10 cellular contexts compared by ENCODE assay signal in the genomic region with DNA sequence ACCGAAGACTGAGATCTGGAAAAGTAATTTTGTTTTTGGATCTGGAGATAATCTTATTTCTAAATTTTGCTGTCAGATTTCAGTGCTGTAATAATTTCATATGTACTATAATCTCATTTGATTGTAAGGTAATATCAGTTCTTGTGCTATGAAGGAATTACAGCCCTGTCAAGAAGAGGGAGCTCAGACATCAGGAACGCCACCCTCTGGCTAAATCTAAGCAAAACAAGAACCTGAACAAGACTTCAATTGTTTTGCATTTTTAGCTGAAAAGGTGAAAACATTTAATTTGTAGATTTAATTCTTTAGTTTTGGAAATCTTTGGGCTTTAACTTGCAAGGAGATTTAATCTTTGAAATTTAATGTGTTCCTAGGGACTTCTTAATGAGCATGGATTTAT.
DNase-seq lines count a peak whose midpoint lies in the region; ATAC-seq lines count a peak whose summit lies in the region.
"Had no signal": no experiment of that assay in that cellular context is flagged by ENCODE, and none has a peak within 500 bp of the region (broad histone marks: within the 10 kb centered on the region; RNA-seq: fewer than 3 reads in every experiment).

No MANE protein-coding gene starts in this region.

- DNase-seq in H4 (ENCODE audit: low spot score) (peak; percentile 22), NCI-H2227 (lab: John Stamatoyannopoulos, UW; ENCODE audit: unreplicated experiment) (peak; percentile 11), dermis microvascular lymphatic vessel endothelial cell (ENCODE audit: low read depth in 2 of 2) (peak; percentile 60 to 79), pons (ENCODE audit: low spot score) (peak; percentile 52)
- DNase-seq in activated effector memory CD4-positive, alpha-beta T cell treated with anti-CD3 and anti-CD28 coated beads, Interleukin-2, amount 50 U/mL, for 16 hours: no peak
- no peak for DNase-seq in stimulated activated naive B cell treated with anti-CD40 and anti-IgM and Interleukin-4, amounts not matched to agents 10 μg/mL and 1 μg/mL and 100 μg/mL, for 72 hours
- DNase-seq: activated CD4-positive, alpha-beta T cell treated with anti-CD3 and anti-CD28 coated beads, Interleukin-2, amount 10 ng/mL, durations not matched to agents 24 days and 14 days; IMR-90; uterus had no signal

- no peak overlapping the region for H3K27ac Mint-ChIP-seq in stimulated activated naive B cell treated with anti-CD40 and anti-IgM and Interleukin-4, amounts not matched to agents 10 μg/mL and 1 μg/mL and 100 μg/mL, for 72 hours
- H3K27ac Mint-ChIP-seq: activated CD4-positive, alpha-beta T cell treated with anti-CD3 and anti-CD28 coated beads, Interleukin-2, amount 10 ng/mL, durations not matched to agents 24 days and 14 days had no signal

- no peaks in the 10 kb centered on the region for H3K27me3 Mint-ChIP-seq in stimulated activated naive B cell treated with anti-CD40 and anti-IgM and Interleukin-4, amounts not matched to agents 10 μg/mL and 1 μg/mL and 100 μg/mL, for 72 hours
- H3K27me3 Mint-ChIP-seq: activated CD4-positive, alpha-beta T cell treated with anti-CD3 and anti-CD28 coated beads, Interleukin-2, amount 10 ng/mL, durations not matched to agents 24 days and 14 days had no signal

- ATAC-seq in GM18861 (IDR thresholded peaks at IDR 0.05; ENCODE audit: unreplicated experiment): no peak
- no peak for ATAC-seq in stimulated activated naive B cell treated with anti-CD40 and anti-IgM and Interleukin-4, amounts not matched to agents 10 μg/mL and 1 μg/mL and 100 μg/mL, for 72 hours (replicated peaks)

- H3K9me3 Mint-ChIP-seq in stimulated activated naive B cell treated with anti-CD40 and anti-IgM and Interleukin-4, amounts not matched to agents 10 μg/mL and 1 μg/mL and 100 μg/mL, for 72 hours: no peaks in the 10 kb centered on the region
- H3K9me3 Mint-ChIP-seq: activated CD4-positive, alpha-beta T cell treated with anti-CD3 and anti-CD28 coated beads, Interleukin-2, amount 10 ng/mL, durations not matched to agents 24 days and 14 days had no signal

- no peaks in the 10 kb centered on the region for H3K4me1 Mint-ChIP-seq in stimulated activated naive B cell treated with anti-CD40 and anti-IgM and Interleukin-4, amounts not matched to agents 10 μg/mL and 1 μg/mL and 100 μg/mL, for 72 hours
- H3K4me1 Mint-ChIP-seq: activated CD4-positive, alpha-beta T cell treated with anti-CD3 and anti-CD28 coated beads, Interleukin-2, amount 10 ng/mL, durations not matched to agents 24 days and 14 days had no signal

- H3K36me3 Mint-ChIP-seq in stimulated activated naive B cell treated with anti-CD40 and anti-IgM and Interleukin-4, amounts not matched to agents 10 μg/mL and 1 μg/mL and 100 μg/mL, for 72 hours: no peaks in the 10 kb centered on the region

- no peak overlapping the region for H3K4me3 Mint-ChIP-seq in stimulated activated naive B cell treated with anti-CD40 and anti-IgM and Interleukin-4, amounts not matched to agents 10 μg/mL and 1 μg/mL and 100 μg/mL, for 72 hours
- H3K4me3 Mint-ChIP-seq: activated CD4-positive, alpha-beta T cell treated with anti-CD3 and anti-CD28 coated beads, Interleukin-2, amount 10 ng/mL, durations not matched to agents 24 days and 14 days had no signal

Comparison
In these comparisons a context has a peak if more than half of its experiments do, and no peak if none do; other contexts are left out.
1. DNase-seq: peak in H4 (single experiment), NCI-H2227 (single experiment), dermis microvascular lymphatic vessel endothelial cell (2 of 2) and pons (single experiment); none in activated effector memory CD4-positive, alpha-beta T cell treated with anti-CD3 and anti-CD28 coated beads, Interleukin-2, amount 50 U/mL, for 16 hours (single experiment) and stimulated activated naive B cell treated with anti-CD40 and anti-IgM and Interleukin-4, amounts not matched to agents 10 μg/mL and 1 μg/mL and 100 μg/mL, for 72 hours (single experiment).